21 cellular contexts compared by ENCODE assay signal in genomic region chr13:102658678-102659077, GRCh38. TPM values are rescaled to one million over a fixed set of nuclear protein-coding genes. Genes with fewer than 3 reads are reported as not detected.
"Had no signal": no experiment of that assay in that cellular context is flagged by ENCODE, and none has a peak within 500 bp of the region (broad histone marks: within the 10 kb centered on the region; RNA-seq: fewer than 3 reads in every experiment).

No MANE protein-coding gene starts in this region.

- H3K27me3 Mint-ChIP-seq: activated CD4-positive, alpha-beta T cell treated with anti-CD3 and anti-CD28 coated beads for 36 hours; naive thymus-derived CD4-positive, alpha-beta T cell had no signal

- H3K4me1 Mint-ChIP-seq: activated CD4-positive, alpha-beta T cell treated with anti-CD3 and anti-CD28 coated beads for 36 hours had no signal

- H3K4me1 ChIP-seq: adrenal gland, gastroesophageal sphincter, suprapubic skin had no signal

- H3K27me3 ChIP-seq: adrenal gland, gastroesophageal sphincter, suprapubic skin had no signal

- ATAC-seq: activated CD4-positive, alpha-beta T cell treated with anti-CD3 and anti-CD28 coated beads for 36 hours; gastroesophageal sphincter; naive thymus-derived CD4-positive, alpha-beta T cell; stimulated activated naive CD8-positive, alpha-beta T cell treated with anti-CD3 and anti-CD28 coated beads, Interleukin-15, Interleukin-2, amounts not matched to agents 100 U/mL and 50 U/mL, for 24 hours had no signal

- DNase-seq: activated CD4-positive, alpha-beta T cell treated with anti-CD3 and anti-CD28 coated beads for 36 hours; activated naive CD4-positive, alpha-beta T cell treated with anti-CD3 and anti-CD28 coated beads for 36 hours; adrenal gland; caudate nucleus; effector CD4-positive, alpha-beta T cell; kidney; naive thymus-derived CD4-positive, alpha-beta T cell; stimulated activated CD4-positive, alpha-beta T cell treated with anti-CD3 and anti-CD28 coated beads, Interleukin-4, amount 100 ng/mL, for 1 hour; stimulated activated CD8-positive, alpha-beta memory T cell treated with anti-CD3 and anti-CD28 coated beads, Interleukin-4, amount 100 ng/mL, for 48 hours; stimulated activated naive CD8-positive, alpha-beta T cell treated with anti-CD3 and anti-CD28 coated beads, Interleukin-15, Interleukin-2, amounts not matched to agents 100 U/mL and 50 U/mL, for 24 hours; SW 1271 had no signal

- H3K27ac Mint-ChIP-seq: activated CD4-positive, alpha-beta T cell treated with anti-CD3 and anti-CD28 coated beads for 36 hours; activated naive CD4-positive, alpha-beta T cell treated with anti-CD3 and anti-CD28 coated beads for 36 hours; activated T-helper 1 cell treated with anti-CD3 and anti-CD28 coated beads, Interleukin-12 subunit alpha, Interleukin-12 subunit beta, Interleukin-2, Interleukin-4 antibody, amounts not matched to agents 30 ng/mL and 10 ng/mL and 1 ng/mL, durations not matched to agents 14 hours and 24 hours and 36 hours had no signal

- H3K4me3 ChIP-seq: adrenal gland, coronary artery, gastroesophageal sphincter, lung, suprapubic skin had no signal

- H3K4me3 Mint-ChIP-seq: activated CD4-positive, alpha-beta T cell treated with anti-CD3 and anti-CD28 coated beads for 36 hours; activated naive CD4-positive, alpha-beta T cell treated with anti-CD3 and anti-CD28 coated beads for 36 hours; activated T-helper 1 cell treated with anti-CD3 and anti-CD28 coated beads, Interleukin-12 subunit alpha, Interleukin-12 subunit beta, Interleukin-2, Interleukin-4 antibody, amounts not matched to agents 30 ng/mL and 10 ng/mL and 1 ng/mL, durations not matched to agents 14 hours and 24 hours and 36 hours; naive thymus-derived CD4-positive, alpha-beta T cell had no signal

- H3K27ac ChIP-seq: adrenal gland, coronary artery, gastroesophageal sphincter, suprapubic skin, VCaP had no signal

- H3K9me3 ChIP-seq: adrenal gland, gastroesophageal sphincter, suprapubic skin had no signal

- H3K9me3 Mint-ChIP-seq: activated T-helper 1 cell treated with anti-CD3 and anti-CD28 coated beads, Interleukin-12 subunit alpha, Interleukin-12 subunit beta, Interleukin-2, Interleukin-4 antibody, amounts not matched to agents 30 ng/mL and 10 ng/mL and 1 ng/mL, durations not matched to agents 14 hours and 24 hours and 36 hours had no signal

RNA-seq across cellular contexts. Expression of gene METTL21C, which starts 36.2 kb away (rescaled TPM):
- total RNA-seq: activated CD4-positive, alpha-beta T cell treated with anti-CD3 and anti-CD28 coated beads for 36 hours; activated naive CD4-positive, alpha-beta T cell treated with anti-CD3 and anti-CD28 coated beads for 36 hours; activated T-helper 1 cell treated with anti-CD3 and anti-CD28 coated beads, Interleukin-12 subunit alpha, Interleukin-12 subunit beta, Interleukin-2, Interleukin-4 antibody, amounts not matched to agents 30 ng/mL and 10 ng/mL and 1 ng/mL, durations not matched to agents 14 hours and 24 hours and 36 hours; adrenal gland; kidney; lung; mononuclear cell; naive thymus-derived CD4-positive, alpha-beta T cell; osteocyte; pulmonary artery endothelial cell; suprapubic skin; ureter had no signal
